Comparison of ENCODE assay signal across 12 cellular contexts in genomic region chr17:4035081-4035680, GRCh38.
DNase-seq lines count a peak whose midpoint lies in the region; ATAC-seq, FAIRE-seq and TF ChIP-seq lines count a peak whose summit lies in the region.
"Had no signal": no experiment of that assay in that cellular context is flagged by ENCODE, and none has a peak within 500 bp of the region (broad histone marks: within the 10 kb centered on the region; RNA-seq: fewer than 3 reads in every experiment).

No MANE protein-coding gene starts in this region.

- TF ChIP-seq CTCF in AG04450 (IDR thresholded peaks at IDR 0.05; ENCODE audit: low read depth, low read length), result 0 out of 2 replicates have a peak, but pooled peaks have one; percentile 4
- peak; percentile 1 for TF ChIP-seq CTCF in GM06990 (IDR thresholded peaks at IDR 0.05; ENCODE audit: insufficient read depth, low read length, poor library complexity, severe bottlenecking)
- TF ChIP-seq CTCF in Panc1 (IDR thresholded peaks at IDR 0.05), result peak; percentile 16; the same call in 1 of the 2 replicates
- peak; percentile 15 for TF ChIP-seq CTCF in foreskin keratinocyte (conservative IDR thresholded peaks at IDR 0.05)
- TF ChIP-seq CTCF in BE2C (IDR thresholded peaks at IDR 0.05; ENCODE audit: low read depth, low read length), result no peak
- no peak for TF ChIP-seq CTCF in kidney (IDR thresholded peaks at IDR 0.05; ENCODE audit: borderline replicate concordance, extremely low read depth, insufficient read depth)

- H3K4me1 ChIP-seq in Panc1 (ENCODE audit: control insufficient read depth, insufficient read depth, low read length) (no peaks in the 10 kb centered on the region), foreskin keratinocyte (no peaks in the 10 kb centered on the region), BE2C (no peaks in the 10 kb centered on the region), kidney (ENCODE audit: control insufficient read depth in 1 of 2, insufficient read depth in 1 of 2, low read depth in 1 of 2, low read length in 2 of 2) (peaks cover 0 to 2% of the 10 kb centered on the region in 2 donors)
- H3K4me1 ChIP-seq: vagina had no signal

- intact Hi-C loops in Panc1 (cut with micrococcal nuclease; ENCODE audit: unreplicated experiment), result no loop called here
- intact Hi-C loops in kidney (cut with DNase I), result no loop called here

- no peak for FAIRE-seq in kidney (lab: Jason Lieb, UNC)

- no peak overlapping the region for H3K4me3 ChIP-seq in AG04450 (ENCODE audit: low read depth, low read length)
- H3K4me3 ChIP-seq in GM06990 (replicated peaks; ENCODE audit: low read depth, low read length), result no peak overlapping the region
- no peak overlapping the region for H3K4me3 ChIP-seq in Panc1 (ENCODE audit: low read depth in 2 of 2, low read length in 2 of 2)
- H3K4me3 ChIP-seq in BE2C (ENCODE audit: low read depth, low read length), result no peak overlapping the region
- no peak overlapping the region for H3K4me3 ChIP-seq in kidney (ENCODE audit: low read length in 2 of 2)
- H3K4me3 ChIP-seq: MG63, vagina had no signal

- CTCF ChIA-PET in AG04450 (lab: Charles Lee) (interaction anchor here (0.6 to 2.2 kb wide), 4 partner anchors 9 to 195 kb away, joined by 3 to 9 read pairs (median 6); no protein-coding TSS in a partner anchor), Panc1 (lab: Charles Lee) (no interaction called here)

- no peaks in the 10 kb centered on the region for H3K9me3 ChIP-seq in AG04450 (ENCODE audit: control insufficient read depth, insufficient read depth, low read length)
- H3K9me3 ChIP-seq in Panc1 (ENCODE audit: control insufficient read depth, insufficient read depth, low read depth, low read length), result peaks cover 4% of the 10 kb centered on the region; the same call in 1 of the 2 replicates
- no peaks in the 10 kb centered on the region for H3K9me3 ChIP-seq in BE2C
- no peaks in the 10 kb centered on the region for H3K9me3 ChIP-seq in kidney (ENCODE audit: control insufficient read depth in 1 of 2, low read length in 2 of 2)
- H3K9me3 ChIP-seq: MG63, vagina had no signal

- H3K36me3 ChIP-seq in GM06990 (ENCODE audit: control insufficient read depth, insufficient read depth, low read length), result peaks cover 14% of the 10 kb centered on the region
- no peaks in the 10 kb centered on the region; the same call in none of the 2 replicates for H3K36me3 ChIP-seq in Panc1 (ENCODE audit: control insufficient read depth, insufficient read depth, low read length)
- peaks cover 4% of the 10 kb centered on the region for H3K36me3 ChIP-seq in BE2C
- H3K36me3 ChIP-seq in kidney (ENCODE audit: control insufficient read depth in 1 of 2, insufficient read depth in 2 of 2, low read length in 2 of 2), result peaks cover 27 to 47% of the 10 kb centered on the region in 2 donors

- no peak overlapping the region for H3K27ac ChIP-seq in AG04450 (ENCODE audit: low read depth, low read length)
- no peak overlapping the region for H3K27ac ChIP-seq in Panc1 (ENCODE audit: low read length)
- no peak overlapping the region for H3K27ac ChIP-seq in foreskin keratinocyte
- no peak overlapping the region for H3K27ac ChIP-seq in kidney (ENCODE audit: low read depth in 2 of 2, low read length in 2 of 2)
- H3K27ac ChIP-seq: vagina had no signal

- no peak for DNase-seq in AG04450 (ENCODE audit: low read depth, low spot score)
- DNase-seq in GM06990 (ENCODE audit: extremely low read depth, insufficient read length), result no peak
- DNase-seq in Panc1 (ENCODE audit: low read depth, low spot score), result no peak
- no peak for DNase-seq in foreskin keratinocyte
- no peak for DNase-seq in NCI-H146 (lab: John Stamatoyannopoulos, UW)
- no peak for DNase-seq in BE2C
- no peak for DNase-seq in DMS 273 (lab: John Stamatoyannopoulos, UW; ENCODE audit: unreplicated experiment)
- DNase-seq in kidney, result no peak
- DNase-seq: MG63, NCI-H2029 treated with DMSO at 0.1 percent for 48 hours, SW 1271 had no signal

- H3K9ac ChIP-seq in kidney (ENCODE audit: low read length in 2 of 2), result no peak overlapping the region

- no peaks in the 10 kb centered on the region for H3K27me3 ChIP-seq in AG04450 (ENCODE audit: control insufficient read depth, insufficient read depth, low read length)
- no peaks in the 10 kb centered on the region for H3K27me3 ChIP-seq in GM06990 (replicated peaks; ENCODE audit: control insufficient read depth, insufficient read depth, low read length)
- no peaks in the 10 kb centered on the region for H3K27me3 ChIP-seq in Panc1 (ENCODE audit: control insufficient read depth, insufficient read depth, low read length)
- H3K27me3 ChIP-seq in foreskin keratinocyte, result no peaks in the 10 kb centered on the region
- no peaks in the 10 kb centered on the region for H3K27me3 ChIP-seq in BE2C
- H3K27me3 ChIP-seq: MG63, vagina had no signal

- no TSS peak for BruUV-seq in Panc1 (replicated peaks; lab: Mats Ljungman, UMichigan)

- POLR2A ChIA-PET in AG04450 (lab: Yijun Ruan, JAX), result interaction anchor here (0.7 kb wide), 1 partner anchor 10 kb away, joined by 9 read pairs; no protein-coding TSS in a partner anchor
- POLR2A ChIA-PET in Panc1 (lab: Charles Lee), result no interaction called here

- in situ Hi-C loops in Panc1 (cut with HindIII; ENCODE audit: low pct_unique_long_range_greater_than_20kb, low sequenced_read_pairs), result no loop called here

- ATAC-seq in Panc1 (no peak), foreskin keratinocyte (no peak)

Comparison
In these comparisons a context has a peak if more than half of its experiments do, and no peak if none do; other contexts are left out.
1. CTCF ChIP-seq: peak in AG04450 (single experiment), GM06990 (single experiment), Panc1 (single experiment) and foreskin keratinocyte (single experiment); none in BE2C (single experiment) and kidney (single experiment).